8 cellular contexts compared by ENCODE assay signal in genomic region chr11:117843666-117844484, GRCh38. TPM values are rescaled to one million over a fixed set of nuclear protein-coding genes. Genes with fewer than 3 reads are reported as not detected.
DNase-seq lines count a peak whose midpoint lies in the region; ATAC-seq and TF ChIP-seq lines count a peak whose summit lies in the region.

No MANE protein-coding gene starts in this region.

- ATAC-seq in GM19467 (IDR thresholded peaks at IDR 0.05; ENCODE audit: unreplicated experiment): no peak

- peak; percentile 8 for DNase-seq in AG09309 (ENCODE audit: low read depth)
- peak; percentile 62 for DNase-seq in GM19240 (ENCODE audit: insufficient read length, low spot score)
- DNase-seq in NCI-H526 treated with DMSO at 0.1 percent for 48 hours (lab: John Stamatoyannopoulos, UW): peak; percentile 75
- DNase-seq in activated CD8-positive, alpha-beta memory T cell treated with anti-CD3 and anti-CD28 coated beads for 24 hours: peak; percentile 96
- DNase-seq in effector CD8-positive, alpha-beta T cell (lab: John Stamatoyannopoulos, UW): peak; percentile 68
- DNase-seq in mesenchymal stem cell: peak; percentile 69
- peak; percentile 53 to 58 for DNase-seq in stimulated activated CD8-positive, alpha-beta memory T cell treated with anti-CD3 and anti-CD28 coated beads, Interleukin-15, amount 100 ng/mL, for 48 hours (ENCODE audit: low read depth in 2 of 2)

- peak overlapping the region; percentile 41 for H2AK5ac ChIP-seq in mesenchymal stem cell (ENCODE audit: low read length, severe bottlenecking)

- no peak overlapping the region for H3K9ac ChIP-seq in mesenchymal stem cell (ENCODE audit: low read length)

- no peak overlapping the region for H3K23ac ChIP-seq in mesenchymal stem cell (ENCODE audit: low read length in 2 of 2)

- no peak overlapping the region for H3K14ac ChIP-seq in mesenchymal stem cell (ENCODE audit: low read length in 2 of 2)

- H3K27me3 ChIP-seq in mesenchymal stem cell (ENCODE audit: control insufficient read depth in 1 of 2, insufficient read depth in 1 of 2, low read length in 2 of 2): peaks cover 0 to 26% of the 10 kb centered on the region in 2 experiments

- H3K79me1 ChIP-seq in mesenchymal stem cell (replicated peaks; ENCODE audit: low read length, poor library complexity, severe bottlenecking): peaks cover 3% of the 10 kb centered on the region

- H2AFZ ChIP-seq in mesenchymal stem cell (ENCODE audit: low read depth, low read length): no peak overlapping the region

- H3K27ac ChIP-seq in mesenchymal stem cell (ENCODE audit: low read length, poor library complexity, severe bottlenecking): no peak overlapping the region

- H3K4me2 ChIP-seq in mesenchymal stem cell (ENCODE audit: low read length, poor library complexity, severe bottlenecking): no peak overlapping the region

- H3K4me3 ChIP-seq in AG09309 (ENCODE audit: control insufficient read depth, low read depth, low read length) (no peak overlapping the region), mesenchymal stem cell (ENCODE audit: insufficient read depth in 1 of 2, low read depth in 1 of 2, low read length in 2 of 2) (no peak overlapping the region)

- H3K36me3 ChIP-seq in mesenchymal stem cell (ENCODE audit: control insufficient read depth in 1 of 2, insufficient read depth in 2 of 2, low read depth in 1 of 2, low read length in 2 of 2): peaks cover 0 to 23% of the 10 kb centered on the region in 2 experiments

- H3K4me1 ChIP-seq in mesenchymal stem cell (ENCODE audit: control insufficient read depth, insufficient read depth, low read depth, low read length): peaks cover 13% of the 10 kb centered on the region

- peak; percentile 96 for TF ChIP-seq CTCF in AG09309 (IDR thresholded peaks at IDR 0.05; ENCODE audit: control insufficient read depth, insufficient read depth, low read depth, low read length, missing control alignments)

- H3K9me3 ChIP-seq in mesenchymal stem cell (ENCODE audit: control insufficient read depth, low read length): no peaks in the 10 kb centered on the region

- H3K4ac ChIP-seq in mesenchymal stem cell (ENCODE audit: low read depth in 1 of 2, low read length in 2 of 2): no peak overlapping the region

- no peak overlapping the region for H2BK15ac ChIP-seq in mesenchymal stem cell (ENCODE audit: low read depth, poor library complexity, severe bottlenecking)

- H2BK120ac ChIP-seq in mesenchymal stem cell (ENCODE audit: low read depth, low read length): no peak overlapping the region

- peak overlapping the region in 1 of 2 experiments; percentile 14 for H3K18ac ChIP-seq in mesenchymal stem cell (ENCODE audit: low read depth in 1 of 2, low read length in 2 of 2)

- no peak overlapping the region for H2BK5ac ChIP-seq in mesenchymal stem cell (ENCODE audit: low read depth, low read length, poor library complexity, severe bottlenecking)

- no peak overlapping the region for H4K91ac ChIP-seq in mesenchymal stem cell (ENCODE audit: low read length)

- H2BK12ac ChIP-seq in mesenchymal stem cell (ENCODE audit: low read length in 2 of 2): peak overlapping the region in 1 of 2 experiments; percentile 51

- WGBS in mesenchymal stem cell: 26% methylated on average over 8 of the region's 9 CpGs

- H4K8ac ChIP-seq in mesenchymal stem cell (ENCODE audit: low read length): no peak overlapping the region

RNA-seq across cellular contexts. Expression of gene FXYD2, which starts 19.3 kb away (rescaled TPM):
- 1.0 TPM for polyA plus RNA-seq in mesenchymal stem cell (2013, experiment 1 of 2)
- polyA plus RNA-seq in mesenchymal stem cell (2013, experiment 2 of 2): 0.58 TPM

RNA-seq across cellular contexts. Expression of gene FXYD6, which starts 32.6 kb away (rescaled TPM):
- 52.5 TPM for polyA plus RNA-seq in mesenchymal stem cell (2013, experiment 1 of 2)
- 53.1 TPM for polyA plus RNA-seq in mesenchymal stem cell (2013, experiment 2 of 2)

RNA-seq across cellular contexts. Expression of gene DSCAML1, which starts 46.9 kb away (rescaled TPM):
- polyA plus RNA-seq in mesenchymal stem cell (2013, experiment 1 of 2): not detected
- not detected for polyA plus RNA-seq in mesenchymal stem cell (2013, experiment 2 of 2)

Comparison
In these comparisons a context has a peak if more than half of its experiments do, and no peak if none do; other contexts are left out.
1. DNase-seq: peak in every context shown above with its lines; median percentile 96 in activated CD8-positive, alpha-beta memory T cell treated with anti-CD3 and anti-CD28 coated beads for 24 hours; 75 in NCI-H526 treated with DMSO at 0.1 percent for 48 hours; 69 in mesenchymal stem cell; 68 in effector CD8-positive, alpha-beta T cell; 62 in GM19240; 56 in stimulated activated CD8-positive, alpha-beta memory T cell treated with anti-CD3 and anti-CD28 coated beads, Interleukin-15, amount 100 ng/mL, for 48 hours; 8 in AG09309.